9 cellular contexts compared by ENCODE assay signal in the genomic region with DNA sequence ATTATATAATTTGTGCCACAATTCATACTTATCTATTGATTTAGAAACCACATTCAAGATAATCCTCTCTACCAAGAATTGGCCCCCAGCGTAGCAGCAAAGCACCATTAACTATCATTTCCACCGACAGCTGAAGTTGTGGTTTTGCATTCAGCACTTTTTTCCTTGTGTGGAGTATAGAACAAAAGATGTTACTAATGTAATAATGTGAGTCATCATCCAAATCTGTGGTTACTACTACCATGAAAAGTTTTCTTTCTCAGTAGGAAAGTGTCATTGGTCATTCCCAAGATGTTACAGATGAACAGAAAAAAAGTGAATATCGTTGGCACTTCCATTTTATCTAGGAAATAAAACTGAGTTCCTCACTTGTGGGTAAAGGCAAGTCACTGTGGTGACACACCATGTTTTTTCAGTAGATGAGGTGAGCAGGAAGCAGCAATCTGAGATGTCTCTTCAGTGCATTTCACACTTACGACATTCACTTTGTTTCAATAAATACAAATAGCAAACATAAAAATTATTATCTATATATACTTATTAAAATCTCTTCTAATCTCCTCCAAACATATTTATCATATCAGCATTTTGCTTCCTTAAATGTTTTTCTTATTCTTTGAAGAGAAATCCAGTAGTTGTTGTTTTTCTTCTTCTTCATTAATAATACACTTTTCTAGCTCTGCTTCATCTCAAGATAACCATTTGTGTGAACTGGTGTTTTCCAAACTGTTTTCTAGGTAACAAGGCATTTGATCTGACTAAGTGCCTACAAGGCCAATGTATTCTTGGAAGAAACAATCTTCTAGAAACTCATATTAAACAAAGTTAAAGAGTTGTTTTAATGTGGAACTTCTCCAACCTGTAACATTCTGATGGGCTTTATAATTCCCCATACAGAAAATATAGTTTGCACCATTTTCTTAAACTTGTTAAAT.
DNase-seq lines count a peak whose midpoint lies in the region; ATAC-seq lines count a peak whose summit lies in the region.
"Had no signal": no experiment of that assay in that cellular context is flagged by ENCODE, and none has a peak within 500 bp of the region (broad histone marks: within the 10 kb centered on the region; RNA-seq: fewer than 3 reads in every experiment).

No MANE protein-coding gene starts in this region.

- DNase-seq in activated CD8-positive, alpha-beta memory T cell treated with anti-CD3 and anti-CD28 coated beads, Interleukin-2, amount 50 U/mL, for 24 hours (ENCODE audit: extremely low read depth), result peak; percentile 18
- DNase-seq in activated CD8-positive, alpha-beta memory T cell treated with anti-CD3 and anti-CD28 coated beads for 24 hours, result no peak
- peak; percentile 29 to 45 for DNase-seq in activated CD4-positive, alpha-beta T cell treated with anti-CD3 and anti-CD28 coated beads, Interleukin-2, amount 50 U/mL, for 4 hours
- peak; percentile 3 for DNase-seq in fibroblast of peridontal ligament (ENCODE audit: extremely low read depth)
- peak; percentile 30 for DNase-seq in stimulated activated naive CD8-positive, alpha-beta T cell treated with anti-CD3 and anti-CD28 coated beads, Interleukin-15, Interleukin-2, amounts not matched to agents 100 U/mL and 50 U/mL, for 24 hours
- DNase-seq in HuH-7.5 (ENCODE audit: low spot score), result no peak
- no peak for DNase-seq in NOMO-1 treated with DMSO at 0.1 percent for 48 hours (lab: John Stamatoyannopoulos, UW; ENCODE audit: unreplicated experiment)
- DNase-seq: NCI-H345 had no signal

- peak; percentile 93 for ATAC-seq in stimulated activated naive CD8-positive, alpha-beta T cell treated with anti-CD3 and anti-CD28 coated beads, Interleukin-15, Interleukin-2, amounts not matched to agents 100 U/mL and 50 U/mL, for 24 hours
- ATAC-seq in GM18861 (IDR thresholded peaks at IDR 0.05; ENCODE audit: unreplicated experiment), result no peak

Comparison
In these comparisons a context has a peak if more than half of its experiments do, and no peak if none do; other contexts are left out.
1. DNase-seq: peak in activated CD8-positive, alpha-beta memory T cell treated with anti-CD3 and anti-CD28 coated beads, Interleukin-2, amount 50 U/mL, for 24 hours (single experiment), activated CD4-positive, alpha-beta T cell treated with anti-CD3 and anti-CD28 coated beads, Interleukin-2, amount 50 U/mL, for 4 hours (2 of 2), fibroblast of peridontal ligament (single experiment) and stimulated activated naive CD8-positive, alpha-beta T cell treated with anti-CD3 and anti-CD28 coated beads, Interleukin-15, Interleukin-2, amounts not matched to agents 100 U/mL and 50 U/mL, for 24 hours (single experiment); none in activated CD8-positive, alpha-beta memory T cell treated with anti-CD3 and anti-CD28 coated beads for 24 hours (single experiment), HuH-7.5 (single experiment) and NOMO-1 treated with DMSO at 0.1 percent for 48 hours (single experiment).